ENCODE assay signal across 21 cellular contexts in the genomic region with DNA sequence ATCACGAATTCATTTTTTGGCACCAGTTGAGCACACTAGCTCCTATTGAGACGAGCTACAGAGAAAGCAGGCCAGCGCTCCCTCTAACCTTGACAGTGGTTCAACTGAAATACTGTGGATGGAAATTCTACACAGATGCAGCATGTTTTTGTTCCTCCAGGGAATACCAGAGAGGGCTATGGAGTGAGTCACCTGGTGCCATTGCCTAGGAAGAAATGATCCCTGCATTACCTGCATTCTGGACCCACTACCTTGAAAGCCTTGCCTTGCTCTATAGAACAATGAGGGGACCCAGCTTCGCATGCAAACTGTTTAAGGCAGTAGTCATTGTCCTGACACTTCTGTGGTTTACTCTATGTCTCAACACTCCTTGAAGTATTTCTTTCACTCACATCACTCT.
A peak's percentile ranks its signal among the peaks of the same experiment; 100 is the strongest.
DNase-seq lines count a peak whose midpoint lies in the region; ATAC-seq and TF ChIP-seq lines count a peak whose summit lies in the region.
"Had no signal": no experiment of that assay in that cellular context is flagged by ENCODE, and none has a peak within 500 bp of the region (broad histone marks: within the 10 kb centered on the region; RNA-seq: fewer than 3 reads in every experiment).

No MANE protein-coding gene starts in this region.

- H3K36me3 Mint-ChIP-seq in activated CD8-positive, alpha-beta T cell treated with anti-CD3 and anti-CD28 coated beads, Interleukin-2, amount 10 ng/mL, durations not matched to agents 7 days and 5 days (ENCODE audit: low read depth) = no peaks in the 10 kb centered on the region
- H3K36me3 Mint-ChIP-seq: activated naive CD4-positive, alpha-beta T cell treated with anti-CD3 and anti-CD28 coated beads, Interleukin-2, amount 50 U/mL, for 72 hours; CD4-positive, CD25-positive, alpha-beta regulatory T cell; stimulated activated effector memory CD8-positive, alpha-beta T cell treated with anti-CD3 and anti-CD28 coated beads, Interleukin-12 subunit alpha, Interleukin-12 subunit beta, amount 100 ng/mL, for 72 hours had no signal

- peak overlapping the region; percentile 32; the same call in 1 of the 2 replicates for H3K27ac ChIP-seq in HUES64 (ENCODE audit: low read depth, low read length)
- H3K27ac ChIP-seq: gastrocnemius medialis, ovary, SJCRH30, skin epidermis, upper lobe of left lung had no signal

- no peak overlapping the region for H3K4me3 Mint-ChIP-seq in stimulated activated naive CD8-positive, alpha-beta T cell treated with anti-CD3 and anti-CD28 coated beads, Interleukin-15, amount 100 ng/mL, for 72 hours
- no peak overlapping the region for H3K4me3 Mint-ChIP-seq in activated CD8-positive, alpha-beta T cell treated with anti-CD3 and anti-CD28 coated beads, Interleukin-2, amount 10 ng/mL, durations not matched to agents 7 days and 5 days
- H3K4me3 Mint-ChIP-seq: CD4-positive, CD25-positive, alpha-beta regulatory T cell; effector memory CD8-positive, alpha-beta T cell; stimulated activated effector memory CD8-positive, alpha-beta T cell treated with anti-CD3 and anti-CD28 coated beads, Interleukin-12 subunit alpha, Interleukin-12 subunit beta, amount 100 ng/mL, for 72 hours had no signal

- no peaks in the 10 kb centered on the region for H3K9me3 ChIP-seq in HUES64 (ENCODE audit: insufficient read depth, low read depth, low read length)
- H3K9me3 ChIP-seq: gastrocnemius medialis, ovary, SJCRH30, upper lobe of left lung had no signal

- POLR2A ChIA-PET in activated CD8-positive, alpha-beta T cell treated with anti-CD3 and anti-CD28 coated beads, Interleukin-2, amount 10 ng/mL, durations not matched to agents 7 days and 5 days (lab: Charles Lee) = no interaction called here

- CTCF ChIA-PET in activated CD8-positive, alpha-beta T cell treated with anti-CD3 and anti-CD28 coated beads, Interleukin-2, amount 10 ng/mL, durations not matched to agents 7 days and 5 days (lab: Charles Lee) = interaction anchor here (1.1 kb wide), 1 partner anchor 103 kb away, joined by 3 read pairs; no protein-coding TSS in a partner anchor

- H3K9me3 Mint-ChIP-seq in stimulated activated naive CD8-positive, alpha-beta T cell treated with anti-CD3 and anti-CD28 coated beads, Interleukin-15, amount 100 ng/mL, for 72 hours = peaks cover 0 to 4% of the 10 kb centered on the region in 2 donors
- no peaks in the 10 kb centered on the region for H3K9me3 Mint-ChIP-seq in activated CD8-positive, alpha-beta T cell treated with anti-CD3 and anti-CD28 coated beads, Interleukin-2, amount 10 ng/mL, durations not matched to agents 7 days and 5 days (ENCODE audit: insufficient read depth)

- no peak overlapping the region for H3K27ac Mint-ChIP-seq in stimulated activated naive CD8-positive, alpha-beta T cell treated with anti-CD3 and anti-CD28 coated beads, Interleukin-15, amount 100 ng/mL, for 72 hours
- H3K27ac Mint-ChIP-seq in activated CD8-positive, alpha-beta T cell treated with anti-CD3 and anti-CD28 coated beads, Interleukin-2, amount 10 ng/mL, durations not matched to agents 7 days and 5 days = no peak overlapping the region
- H3K27ac Mint-ChIP-seq: activated naive CD4-positive, alpha-beta T cell treated with anti-CD3 and anti-CD28 coated beads, Interleukin-2, amount 50 U/mL, for 72 hours; CD4-positive, CD25-positive, alpha-beta regulatory T cell; effector memory CD8-positive, alpha-beta T cell; stimulated activated effector memory CD8-positive, alpha-beta T cell treated with anti-CD3 and anti-CD28 coated beads, Interleukin-12 subunit alpha, Interleukin-12 subunit beta, amount 100 ng/mL, for 72 hours had no signal

- no peak overlapping the region for H3K9ac ChIP-seq in HUES64 (ENCODE audit: low read depth, low read length)

- H3K36me3 ChIP-seq in HUES64 (ENCODE audit: insufficient read depth, low read length) = no peaks in the 10 kb centered on the region
- H3K36me3 ChIP-seq: gastrocnemius medialis, ovary, SJCRH30, upper lobe of left lung had no signal

- no peak for TF ChIP-seq CTCF in astrocyte of the spinal cord (IDR thresholded peaks at IDR 0.05; ENCODE audit: low read depth, low read length)

- H3K4me3 ChIP-seq in HUES64 (ENCODE audit: low read length) = no peak overlapping the region
- no peak overlapping the region for H3K4me3 ChIP-seq in astrocyte of the spinal cord (ENCODE audit: low read depth, low read length)
- H3K4me3 ChIP-seq: gastrocnemius medialis, ovary, SJCRH30, skin epidermis, upper lobe of left lung had no signal

- peak; percentile 45 for DNase-seq in AG08396 (ENCODE audit: low spot score)
- DNase-seq in astrocyte of the spinal cord (ENCODE audit: low read depth, low spot score) = peak; percentile 35
- DNase-seq in iPS DF 19.7 (ENCODE audit: low read depth, low spot score) = peak; percentile 71
- DNase-seq in stimulated activated naive CD8-positive, alpha-beta T cell treated with anti-CD3 and anti-CD28 coated beads, Interleukin-15, amount 100 ng/mL, for 72 hours = no peak
- no peak for DNase-seq in activated CD8-positive, alpha-beta T cell treated with anti-CD3 and anti-CD28 coated beads, Interleukin-2, amount 10 ng/mL, durations not matched to agents 7 days and 5 days
- no peak for DNase-seq in stimulated activated CD4-positive, alpha-beta T cell treated with anti-CD3 and anti-CD28 coated beads, Interleukin-12 subunit alpha, Interleukin-12 subunit beta, amount 100 ng/mL, for 4 hours
- DNase-seq: activated CD4-positive, alpha-beta T cell treated with anti-CD3 and anti-CD28 coated beads, Interleukin-2, amount 50 U/mL, for 1 hour; caudate nucleus; CD4-positive, CD25-positive, alpha-beta regulatory T cell; effector memory CD8-positive, alpha-beta T cell; gastrocnemius medialis; left colon; NCI-H1092 treated with DMSO at 0.1 percent for 48 hours; SJCRH30; upper lobe of left lung had no signal

- WGBS in HUES64 = 83% methylated on average over 4 of the region's 4 CpGs

- in situ Hi-C loops in astrocyte of the spinal cord (cut with HindIII; ENCODE audit: low sequenced_read_pairs) = no loop called here

- H3K4me1 Mint-ChIP-seq in stimulated activated naive CD8-positive, alpha-beta T cell treated with anti-CD3 and anti-CD28 coated beads, Interleukin-15, amount 100 ng/mL, for 72 hours = no peaks in the 10 kb centered on the region
- H3K4me1 Mint-ChIP-seq in activated CD8-positive, alpha-beta T cell treated with anti-CD3 and anti-CD28 coated beads, Interleukin-2, amount 10 ng/mL, durations not matched to agents 7 days and 5 days (ENCODE audit: low read depth) = no peaks in the 10 kb centered on the region
- H3K4me1 Mint-ChIP-seq: CD4-positive, CD25-positive, alpha-beta regulatory T cell; stimulated activated effector memory CD8-positive, alpha-beta T cell treated with anti-CD3 and anti-CD28 coated beads, Interleukin-12 subunit alpha, Interleukin-12 subunit beta, amount 100 ng/mL, for 72 hours had no signal

- H3K4me1 ChIP-seq in HUES64 (ENCODE audit: insufficient read depth, low read length) = peaks cover 8% of the 10 kb centered on the region; the same call in 1 of the 2 replicates
- H3K4me1 ChIP-seq: SJCRH30 had no signal

- no peak for ATAC-seq in stimulated activated naive CD8-positive, alpha-beta T cell treated with anti-CD3 and anti-CD28 coated beads, Interleukin-15, amount 100 ng/mL, for 72 hours
- no peak for ATAC-seq in activated CD8-positive, alpha-beta T cell treated with anti-CD3 and anti-CD28 coated beads, Interleukin-2, amount 10 ng/mL, durations not matched to agents 7 days and 5 days
- no peak for ATAC-seq in HG03045 (IDR thresholded peaks at IDR 0.05; ENCODE audit: unreplicated experiment)
- ATAC-seq: activated naive CD4-positive, alpha-beta T cell treated with anti-CD3 and anti-CD28 coated beads, Interleukin-2, amount 50 U/mL, for 72 hours; effector memory CD8-positive, alpha-beta T cell; gastrocnemius medialis; left colon; stimulated activated effector memory CD8-positive, alpha-beta T cell treated with anti-CD3 and anti-CD28 coated beads, Interleukin-12 subunit alpha, Interleukin-12 subunit beta, amount 100 ng/mL, for 72 hours had no signal

- no peaks in the 10 kb centered on the region for H3K27me3 Mint-ChIP-seq in stimulated activated naive CD8-positive, alpha-beta T cell treated with anti-CD3 and anti-CD28 coated beads, Interleukin-15, amount 100 ng/mL, for 72 hours
- H3K27me3 Mint-ChIP-seq in activated CD8-positive, alpha-beta T cell treated with anti-CD3 and anti-CD28 coated beads, Interleukin-2, amount 10 ng/mL, durations not matched to agents 7 days and 5 days (ENCODE audit: low read depth) = no peaks in the 10 kb centered on the region
- H3K27me3 Mint-ChIP-seq: CD4-positive, CD25-positive, alpha-beta regulatory T cell; effector memory CD8-positive, alpha-beta T cell had no signal

- no peaks in the 10 kb centered on the region for H3K27me3 ChIP-seq in HUES64 (ENCODE audit: insufficient read depth, low read length)
- H3K27me3 ChIP-seq: gastrocnemius medialis, ovary, SJCRH30, upper lobe of left lung had no signal

Comparison
In these comparisons a context has a peak if more than half of its experiments do, and no peak if none do; other contexts are left out.
1. DNase-seq: peak in AG08396 (single experiment), astrocyte of the spinal cord (single experiment) and iPS DF 19.7 (single experiment); none in stimulated activated naive CD8-positive, alpha-beta T cell treated with anti-CD3 and anti-CD28 coated beads, Interleukin-15, amount 100 ng/mL, for 72 hours (0 of 2), activated CD8-positive, alpha-beta T cell treated with anti-CD3 and anti-CD28 coated beads, Interleukin-2, amount 10 ng/mL, durations not matched to agents 7 days and 5 days (single experiment) and stimulated activated CD4-positive, alpha-beta T cell treated with anti-CD3 and anti-CD28 coated beads, Interleukin-12 subunit alpha, Interleukin-12 subunit beta, amount 100 ng/mL, for 4 hours (single experiment).